15 cellular contexts compared by ENCODE assay signal in genomic region chr6:24982231-24982630, GRCh38. TPM values are rescaled to one million over a fixed set of nuclear protein-coding genes. Genes with fewer than 3 reads are reported as not detected.
DNase-seq lines count a peak whose midpoint lies in the region; ATAC-seq, FAIRE-seq and TF ChIP-seq lines count a peak whose summit lies in the region.
"Had no signal": no experiment of that assay in that cellular context is flagged by ENCODE, and none has a peak within 500 bp of the region (broad histone marks: within the 10 kb centered on the region; RNA-seq: fewer than 3 reads in every experiment).

No MANE protein-coding gene starts in this region.

- in situ Hi-C loops in HepG2 (cut with HindIII; ENCODE audit: extremely low pct_ligation_motif_present, low pct_unique_long_range_greater_than_20kb) = no loop called here

- no peak for TF ChIP-seq EP300 in HepG2 (IDR thresholded peaks at IDR 0.05; ENCODE audit: low read depth in 2 of 2, low read length in 2 of 2)
- TF ChIP-seq EP300 in HepG2 (CRISPR knock-in tag; IDR thresholded peaks at IDR 0.05; ENCODE audit: borderline replicate concordance) = no peak

- H3K4me3 Mint-ChIP-seq in activated T-cell treated with anti-CD3 and anti-CD28 coated beads, Interleukin-2, amount 50 U/mL, for 4 hours = no peak overlapping the region
- H3K4me3 Mint-ChIP-seq in T-helper 17 cell = no peak overlapping the region
- H3K4me3 Mint-ChIP-seq: activated naive CD4-positive, alpha-beta T cell treated with anti-CD3 and anti-CD28 coated beads, Interleukin-2, amount 10 ng/mL, durations not matched to agents 7 days and 5 days had no signal

- TF ChIP-seq RAD21 in HepG2 (CRISPR knock-in tag; IDR thresholded peaks at IDR 0.05) = no peak

- H3K27ac ChIP-seq in uterus = peak overlapping the region; percentile 56 to 61
- H3K27ac ChIP-seq in HepG2 (ENCODE audit: extremely low read length, insufficient read depth, low read length) = no peak overlapping the region
- H3K27ac ChIP-seq: testis had no signal

- CTCF ChIA-PET in HepG2 (lab: Yijun Ruan, JAX; ENCODE audit: low intra/inter-chr PET ratio, low total read pairs) = no interaction called here

- peaks cover 5% of the 10 kb centered on the region for H3K36me3 Mint-ChIP-seq in activated T-cell treated with anti-CD3 and anti-CD28 coated beads, Interleukin-2, amount 50 U/mL, for 4 hours (ENCODE audit: insufficient read depth)
- H3K36me3 Mint-ChIP-seq in T-helper 17 cell (ENCODE audit: low read depth) = no peaks in the 10 kb centered on the region

- peaks cover 8 to 12% of the 10 kb centered on the region in 2 donors for H3K4me1 ChIP-seq in uterus
- no peaks in the 10 kb centered on the region for H3K4me1 ChIP-seq in HepG2 (ENCODE audit: insufficient read depth, low read length)

- no TSS peak for BruUV-seq in HepG2 (replicated peaks; lab: Mats Ljungman, UMichigan)

- intact Hi-C loops in uterus (cut with DNase I; ENCODE audit: low total_unique reads) = no loop called here
- intact Hi-C loops in HepG2 (cut with micrococcal nuclease; ENCODE audit: unreplicated experiment) = no loop called here

- peak overlapping the region; percentile 65 for H3K27ac Mint-ChIP-seq in T-helper 17 cell
- H3K27ac Mint-ChIP-seq: activated naive CD4-positive, alpha-beta T cell treated with anti-CD3 and anti-CD28 coated beads, Interleukin-2, amount 10 ng/mL, durations not matched to agents 7 days and 5 days had no signal

- no peak overlapping the region for H3K4me2 ChIP-seq in HepG2 (ENCODE audit: low read depth, low read length)

- H4K20me1 ChIP-seq in HepG2 (ENCODE audit: insufficient read depth, low read length) = no peaks in the 10 kb centered on the region

- POLR2A ChIA-PET in HepG2 (lab: Yijun Ruan, JAX) = no interaction called here

- no peak for DNase-seq in activated T-cell treated with anti-CD3 and anti-CD28 coated beads, Interleukin-2, amount 50 U/mL, for 4 hours
- DNase-seq in activated T-cell treated with anti-CD3 and anti-CD28 coated beads for 4 hours (no peak), T-helper 17 cell (no peak), frontal cortex (ENCODE audit: low spot score in 2 of 2) (no peak), uterus (no peak), NCI-H345 treated with DMSO at 0.1 percent for 48 hours (lab: John Stamatoyannopoulos, UW; ENCODE audit: unreplicated experiment) (no peak), HepG2 (ENCODE audit: low spot score) (no peak)
- DNase-seq: activated naive CD4-positive, alpha-beta T cell treated with anti-CD3 and anti-CD28 coated beads, Interleukin-2, amount 10 ng/mL, durations not matched to agents 7 days and 5 days; hypothalamus; nucleus accumbens; testis had no signal

- no peak overlapping the region for H2AFZ ChIP-seq in HepG2 (ENCODE audit: low read length)

- FAIRE-seq in frontal cortex (lab: Jason Lieb, UNC) (peak; percentile 44), HepG2 (lab: Jason Lieb, UNC) (no peak)
- FAIRE-seq: A204.1, endothelial cell of umbilical vein, TTC549 had no signal

- H3K36me3 ChIP-seq in uterus = no peaks in the 10 kb centered on the region
- no peaks in the 10 kb centered on the region for H3K36me3 ChIP-seq in HepG2 (replicated peaks in 1 of 2; ENCODE audit: control insufficient read depth in 1 of 2, insufficient read depth in 2 of 2, low read length in 2 of 2)

- peak; percentile 42 to 44 for ATAC-seq in activated T-cell treated with anti-CD3 and anti-CD28 coated beads, Interleukin-2, amount 50 U/mL, for 4 hours
- ATAC-seq in T-helper 17 cell (no peak), HG03439 (IDR thresholded peaks at IDR 0.05; ENCODE audit: unreplicated experiment) (no peak), HepG2 (no peak)

- peaks cover 2% of the 10 kb centered on the region for H3K9me3 ChIP-seq in T-helper 17 cell (ENCODE audit: control insufficient read depth, low read length, poor library complexity, severe bottlenecking)
- no peaks in the 10 kb centered on the region for H3K9me3 ChIP-seq in uterus
- H3K9me3 ChIP-seq in HepG2 (ENCODE audit: low read length) = peaks cover 3% of the 10 kb centered on the region; the same call in 1 of the 2 replicates
- H3K9me3 ChIP-seq: testis had no signal

- H3K79me2 ChIP-seq in HepG2 (ENCODE audit: insufficient read depth, low read length) = no peaks in the 10 kb centered on the region

- no peaks in the 10 kb centered on the region for H3K27me3 Mint-ChIP-seq in activated T-cell treated with anti-CD3 and anti-CD28 coated beads, Interleukin-2, amount 50 U/mL, for 4 hours (ENCODE audit: low read depth)
- no peaks in the 10 kb centered on the region for H3K27me3 Mint-ChIP-seq in T-helper 17 cell
- H3K27me3 Mint-ChIP-seq: activated naive CD4-positive, alpha-beta T cell treated with anti-CD3 and anti-CD28 coated beads, Interleukin-2, amount 10 ng/mL, durations not matched to agents 7 days and 5 days had no signal

- peaks cover 3% of the 10 kb centered on the region for H3K9me3 Mint-ChIP-seq in activated T-cell treated with anti-CD3 and anti-CD28 coated beads, Interleukin-2, amount 50 U/mL, for 4 hours

- H3K27me3 ChIP-seq in uterus (no peaks in the 10 kb centered on the region), HepG2 (ENCODE audit: control insufficient read depth in 1 of 2, insufficient read depth in 2 of 2, low read length in 2 of 2) (0 out of 5 replicates have a peak, but pooled peaks cover 1 to 7% of the 10 kb centered on the region in 2 experiments)
- H3K27me3 ChIP-seq: testis had no signal

- peaks cover 69% of the 10 kb centered on the region for H3K4me1 Mint-ChIP-seq in activated T-cell treated with anti-CD3 and anti-CD28 coated beads, Interleukin-2, amount 50 U/mL, for 4 hours (ENCODE audit: low read depth)
- peaks cover 42% of the 10 kb centered on the region for H3K4me1 Mint-ChIP-seq in T-helper 17 cell

- no peak for TF ChIP-seq POLR2A in uterus (IDR thresholded peaks at IDR 0.05)
- no peak for TF ChIP-seq POLR2A in HepG2 (IDR thresholded peaks at IDR 0.05; ENCODE audit: insufficient read depth in 1 of 2, low read depth in 2 of 2, low read length in 2 of 2)

- TF ChIP-seq CTCF in uterus (IDR thresholded peaks at IDR 0.05) (no peak), HepG2 (CRISPR knock-in tag; IDR thresholded peaks at IDR 0.05) (no peak)

- H3K9ac ChIP-seq in HepG2 (ENCODE audit: insufficient read depth, low read depth, low read length) = no peak overlapping the region

- H3K4me3 ChIP-seq in uterus = no peak overlapping the region
- no peak overlapping the region for H3K4me3 ChIP-seq in HepG2 (replicated peaks in 1 of 3; ENCODE audit: insufficient read depth in 1 of 3, low read depth in 2 of 3, low read length in 3 of 3)
- H3K4me3 ChIP-seq: testis had no signal

TF ChIP-seq in HepG2, 621 proteins besides CTCF, POLR2A, EP300 and RAD21 (continues in another document):
- TF ChIP-seq RELA (CRISPR knock-in tag; IDR thresholded peaks at IDR 0.05) (no peak), ZNF326 (CRISPR knock-in tag; IDR thresholded peaks at IDR 0.05; ENCODE audit: borderline replicate concordance) (no peak), CREB1 (IDR thresholded peaks at IDR 0.05) (no peak), CREB1 (CRISPR knock-in tag; IDR thresholded peaks at IDR 0.05) (no peak), ZNF704 (CRISPR knock-in tag; IDR thresholded peaks at IDR 0.05; ENCODE audit: borderline replicate concordance) (no peak)

RNA-seq across cellular contexts. Expression of gene RIPOR2, which starts 46.5 kb away (rescaled TPM):
- total RNA-seq in activated T-cell treated with anti-CD3 and anti-CD28 coated beads, Interleukin-2, amount 50 U/mL, for 4 hours = 10 to 100 TPM; 14.7 to 17.4 (median 16.8) TPM
- total RNA-seq in T-helper 17 cell (100 to 1,000 TPM; 296 to 364 TPM), frontal cortex (17.9 TPM), uterus (100 to 1,000 TPM in 2 of 4 donors, 10 to 100 TPM in 2; 29.0 to 106 (median 80.4) TPM), HepG2 (2016; rRNA removed; fragmentation: Illumina TruSeq; extraction: Trizol) (0.02 and 0.06 TPM in 2 replicates)
- total RNA-seq in HepG2 (2016; cell fraction: cytosol; rRNA removed; fragmentation: Illumina TruSeq; extraction: Trizol; ENCODE audit: low read depth) = not detected in 2 replicates
- 0.03 and 0.09 TPM in 2 replicates for total RNA-seq in HepG2 (2016; cell fraction: insoluble cytoplasmic fraction; rRNA removed; fragmentation: Illumina TruSeq; extraction: Trizol)
- not detected in 2 replicates for total RNA-seq in HepG2 (2016; cell fraction: membrane; rRNA removed; fragmentation: Illumina TruSeq; extraction: Trizol)
- not detected in 2 replicates for total RNA-seq in HepG2 (2016; cell fraction: nucleus; rRNA removed; fragmentation: Illumina TruSeq; extraction: Trizol)
- polyA plus RNA-seq in HepG2 (2011; rRNA removed) = 0.05 and 0.16 TPM in 2 replicates
- polyA plus RNA-seq in HepG2 (2011; cell fraction: cytosol; rRNA removed) = 0.01 and 0.03 TPM in 2 replicates
- polyA plus RNA-seq in HepG2 (2011; cell fraction: nucleus; rRNA removed) = not detected in 2 replicates
- 0.05 TPM in 2 replicates for polyA plus RNA-seq in HepG2 (2012)
- 0.02 TPM in 1 of 2 replicates, not detected in the other for polyA plus RNA-seq in HepG2 (2016; cell fraction: cytosol; fragmentation: Illumina TruSeq; extraction: Trizol; ENCODE audit: low read depth)
- polyA plus RNA-seq in HepG2 (2016; cell fraction: insoluble cytoplasmic fraction; fragmentation: Illumina TruSeq; extraction: Trizol; ENCODE audit: low read depth) = 0.07 TPM in 1 of 2 replicates, not detected in the other
- 0.03 TPM in 1 of 2 replicates, not detected in the other for polyA plus RNA-seq in HepG2 (2016; cell fraction: membrane; fragmentation: Illumina TruSeq; extraction: Trizol; ENCODE audit: low read depth)
- polyA plus RNA-seq in HepG2 (2016; cell fraction: nucleus; fragmentation: Illumina TruSeq; extraction: Trizol; ENCODE audit: insufficient read depth, low read depth) = 0.18 TPM in 1 of 2 replicates, not detected in the other
- polyA minus RNA-seq in HepG2 (2011; rRNA and poly(A)+ RNA removed; ENCODE audit: low replicate concordance) = 0.33 TPM in 1 of 2 replicates, not detected in the other
- polyA minus RNA-seq in HepG2 (2011; cell fraction: cytosol; rRNA and poly(A)+ RNA removed) = not detected in 2 replicates
- not detected in 2 replicates for polyA minus RNA-seq in HepG2 (2011; cell fraction: nucleus; rRNA and poly(A)+ RNA removed)
- total RNA-seq: endothelial cell of umbilical vein had no signal

Comparison
In these comparisons a context has a peak if more than half of its experiments do, and no peak if none do; other contexts are left out.
1. ATAC-seq: peak in activated T-cell treated with anti-CD3 and anti-CD28 coated beads, Interleukin-2, amount 50 U/mL, for 4 hours (2 of 2); none in T-helper 17 cell (single experiment), HG03439 (single experiment) and HepG2 (single experiment).
2. RNA of gene RIPOR2, which starts 46.5 kb away (total RNA-seq): 296 to 364 TPM in T-helper 17 cell, 29.0 to 106 TPM in uterus, 17.9 TPM in frontal cortex (single experiment) and 14.7 to 17.4 TPM in activated T-cell treated with anti-CD3 and anti-CD28 coated beads, Interleukin-2, amount 50 U/mL, for 4 hours; 0.02 to 0.09 TPM in HepG2; every median in the first group is over 10 times any median in the second.